In the genomic region with DNA sequence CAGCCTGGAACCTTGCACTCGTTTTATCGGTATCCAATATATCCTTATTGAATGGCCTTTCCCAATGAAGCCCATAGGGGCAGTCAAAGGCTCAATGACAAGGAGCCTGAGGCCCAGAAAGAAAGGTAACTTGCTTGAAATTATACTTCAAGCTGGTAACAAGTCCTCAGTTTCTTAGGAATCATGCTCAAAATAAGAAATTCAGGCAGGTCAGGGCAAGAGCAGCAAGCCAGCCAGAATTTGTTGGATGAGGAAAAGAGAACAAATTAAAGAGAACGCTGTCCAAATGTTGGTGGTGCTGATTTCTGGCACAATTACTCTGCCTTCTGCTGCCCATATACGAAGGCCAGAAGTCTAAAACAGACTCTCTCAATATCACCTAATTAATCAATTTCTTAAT, we compare ENCODE assay signal across 14 cellular contexts.
DNase-seq lines count a peak whose midpoint lies in the region; ATAC-seq, FAIRE-seq and TF ChIP-seq lines count a peak whose summit lies in the region.
"Had no signal": no experiment of that assay in that cellular context is flagged by ENCODE, and none has a peak within 500 bp of the region (broad histone marks: within the 10 kb centered on the region; RNA-seq: fewer than 3 reads in every experiment).

No MANE protein-coding gene starts in this region.

- no peak for ATAC-seq in HG02840 (IDR thresholded peaks at IDR 0.05; ENCODE audit: low FRiP score, unreplicated experiment)
- ATAC-seq in upper lobe of left lung (ENCODE audit: low FRiP score in 2 of 2), result no peak

- DNase-seq in GM19239 (ENCODE audit: insufficient read length, low spot score) (no peak), NCI-H446 treated with DMSO at 0.1 percent for 48 hours (lab: John Stamatoyannopoulos, UW) (peak; percentile 80), cerebellum (ENCODE audit: low spot score) (peak; percentile 63), myocyte (ENCODE audit: low read depth) (peak; percentile 30), NAMALWA (ENCODE audit: low spot score) (no peak), upper lobe of left lung (no peak), retina (no peak)
- DNase-seq: hypothalamus, T-helper 2 cell, tibial artery had no signal

- TF ChIP-seq EP300 in upper lobe of left lung (IDR thresholded peaks at IDR 0.05), result no peak

- no peak overlapping the region for H3K4me3 ChIP-seq in upper lobe of left lung
- H3K4me3 ChIP-seq: tibial artery had no signal

- FAIRE-seq in GM19239 (lab: Jason Lieb, UNC), result peak; percentile 23
- FAIRE-seq: RCC 7860 had no signal

- H3K27ac ChIP-seq in upper lobe of left lung, result no peak overlapping the region
- H3K27ac ChIP-seq: KMS-11, tibial artery had no signal

- no peak for TF ChIP-seq POLR2A in upper lobe of left lung (IDR thresholded peaks at IDR 0.05)

- H3K9me3 ChIP-seq in upper lobe of left lung, result no peaks in the 10 kb centered on the region
- H3K9me3 ChIP-seq: Caco-2, tibial artery had no signal

- no peaks in the 10 kb centered on the region for H3K27me3 ChIP-seq in upper lobe of left lung
- H3K27me3 ChIP-seq: tibial artery had no signal

- no peak for TF ChIP-seq CTCF in upper lobe of left lung (IDR thresholded peaks at IDR 0.05)

- no peaks in the 10 kb centered on the region for H3K4me1 ChIP-seq in upper lobe of left lung
- H3K4me1 ChIP-seq: Caco-2, tibial artery had no signal

- no peaks in the 10 kb centered on the region for H3K36me3 ChIP-seq in upper lobe of left lung
- H3K36me3 ChIP-seq: tibial artery had no signal

- WGBS in upper lobe of left lung, 2 donors, result 68 to 74% methylated on average over 4 of the region's 4 CpGs

Comparison
In these comparisons a context has a peak if more than half of its experiments do, and no peak if none do; other contexts are left out.
1. DNase-seq: peak in NCI-H446 treated with DMSO at 0.1 percent for 48 hours (single experiment), cerebellum (single experiment) and myocyte (single experiment); none in GM19239 (single experiment), NAMALWA (single experiment), upper lobe of left lung (0 of 2) and retina (single experiment).